ENCODE assay signal across 8 cellular contexts in genomic region chr10:78664929-78665525, GRCh38.
A peak's percentile ranks its signal among the peaks of the same experiment; 100 is the strongest.
DNase-seq lines count a peak whose midpoint lies in the region; ATAC-seq and TF ChIP-seq lines count a peak whose summit lies in the region.

No MANE protein-coding gene starts in this region.

- peak; percentile 71 for TF ChIP-seq CTCF in CD14-positive monocyte (IDR thresholded peaks at IDR 0.05)
- peak; percentile 71 for TF ChIP-seq CTCF in activated CD8-positive, alpha-beta T cell treated with anti-CD3 and anti-CD28 coated beads for 36 hours (IDR thresholded peaks at IDR 0.05)

- POLR2A ChIA-PET in HEK293T (lab: Yijun Ruan, JAX), result no interaction called here
- POLR2A ChIA-PET in activated CD8-positive, alpha-beta T cell treated with anti-CD3 and anti-CD28 coated beads for 36 hours (lab: Charles Lee), result no interaction called here

- intact Hi-C loops in CD14-positive monocyte (cut with micrococcal nuclease), result loop anchor here in 1 of 2 donors (10.0 kb wide), 1 partner anchor 530 kb away; no protein-coding TSS in a partner anchor
- intact Hi-C loops in activated CD8-positive, alpha-beta T cell treated with anti-CD3 and anti-CD28 coated beads for 36 hours (cut with micrococcal nuclease), result loop anchor here (10.0 kb wide), 1 partner anchor 530 kb away; no protein-coding TSS in a partner anchor

- no peak overlapping the region for H3K4me3 Mint-ChIP-seq in CD14-positive monocyte
- no peak overlapping the region for H3K4me3 Mint-ChIP-seq in activated CD8-positive, alpha-beta T cell treated with anti-CD3 and anti-CD28 coated beads for 36 hours

- no peak for DNase-seq in CD14-positive monocyte (ENCODE audit: low spot score)
- DNase-seq in HEK293T (ENCODE audit: extremely low spot score), result peak; percentile 31
- peak; percentile 60 for DNase-seq in activated CD8-positive, alpha-beta T cell treated with anti-CD3 and anti-CD28 coated beads for 36 hours
- DNase-seq in kidney tubule cell (ENCODE audit: low spot score), result peak; percentile 33
- DNase-seq in activated naive CD4-positive, alpha-beta T cell treated with anti-CD3 and anti-CD28 coated beads, Interleukin-2, amount 50 U/mL, for 72 hours (ENCODE audit: low spot score in 2 of 2), result no peak

- no peak overlapping the region for H3K27ac Mint-ChIP-seq in CD14-positive monocyte
- no peak overlapping the region for H3K27ac Mint-ChIP-seq in activated CD8-positive, alpha-beta T cell treated with anti-CD3 and anti-CD28 coated beads for 36 hours
- H3K27ac Mint-ChIP-seq in activated naive CD4-positive, alpha-beta T cell treated with anti-CD3 and anti-CD28 coated beads, Interleukin-2, amount 50 U/mL, for 72 hours, result no peak overlapping the region

- H3K36me3 Mint-ChIP-seq in CD14-positive monocyte, result no peaks in the 10 kb centered on the region
- no peaks in the 10 kb centered on the region for H3K36me3 Mint-ChIP-seq in activated CD8-positive, alpha-beta T cell treated with anti-CD3 and anti-CD28 coated beads for 36 hours (ENCODE audit: low read depth)
- H3K36me3 Mint-ChIP-seq in activated naive CD4-positive, alpha-beta T cell treated with anti-CD3 and anti-CD28 coated beads, Interleukin-2, amount 50 U/mL, for 72 hours, result peaks cover 19 to 22% of the 10 kb centered on the region in 2 donors

- H3K9me3 Mint-ChIP-seq in CD14-positive monocyte, result peaks cover 5 to 26% (median 14%) of the 10 kb centered on the region in 7 donors
- peaks cover 9% of the 10 kb centered on the region for H3K9me3 Mint-ChIP-seq in activated CD8-positive, alpha-beta T cell treated with anti-CD3 and anti-CD28 coated beads for 36 hours
- H3K9me3 Mint-ChIP-seq in activated naive CD4-positive, alpha-beta T cell treated with anti-CD3 and anti-CD28 coated beads, Interleukin-2, amount 50 U/mL, for 72 hours, result peaks cover 6 to 27% of the 10 kb centered on the region in 2 donors

- CTCF ChIA-PET in HEK293T (lab: Yijun Ruan, JAX), result no interaction called here
- CTCF ChIA-PET in activated CD8-positive, alpha-beta T cell treated with anti-CD3 and anti-CD28 coated beads for 36 hours (lab: Charles Lee), result interaction anchor here (0.7 to 4.1 kb wide), 17 partner anchors 9 to 530 kb away, joined by 3 to 26 read pairs (median 3); no protein-coding TSS in a partner anchor

- ATAC-seq in activated CD8-positive, alpha-beta T cell treated with anti-CD3 and anti-CD28 coated beads for 36 hours, result peak; percentile 67
- ATAC-seq in HG02759 (IDR thresholded peaks at IDR 0.05; ENCODE audit: unreplicated experiment) (no peak), GM19467 (IDR thresholded peaks at IDR 0.05; ENCODE audit: unreplicated experiment) (no peak), HG03571 (IDR thresholded peaks at IDR 0.05; ENCODE audit: unreplicated experiment) (no peak)
- no peak for ATAC-seq in activated naive CD4-positive, alpha-beta T cell treated with anti-CD3 and anti-CD28 coated beads, Interleukin-2, amount 50 U/mL, for 72 hours

- peaks cover 2 to 11% (median 5%) of the 10 kb centered on the region in 3 donors for H3K27me3 Mint-ChIP-seq in CD14-positive monocyte (ENCODE audit: low read depth in 3 of 3)
- peaks cover 32% of the 10 kb centered on the region for H3K27me3 Mint-ChIP-seq in activated CD8-positive, alpha-beta T cell treated with anti-CD3 and anti-CD28 coated beads for 36 hours

- H3K4me1 Mint-ChIP-seq in CD14-positive monocyte, result no peaks in the 10 kb centered on the region
- no peaks in the 10 kb centered on the region for H3K4me1 Mint-ChIP-seq in activated CD8-positive, alpha-beta T cell treated with anti-CD3 and anti-CD28 coated beads for 36 hours (ENCODE audit: low read depth)

TF ChIP-seq in HEK293T, 16 proteins besides CTCF, POLR2A, EP300 and RAD21:
- no peak for TF ChIP-seq LEF1 (IDR thresholded peaks at IDR 0.05; ENCODE audit: borderline replicate concordance)
- no peak for TF ChIP-seq CTBP1 (IDR thresholded peaks at IDR 0.05; ENCODE audit: borderline replicate concordance)
- no peak for TF ChIP-seq ARNT (IDR thresholded peaks at IDR 0.05)
- no peak for TF ChIP-seq TARDBP (IDR thresholded peaks at IDR 0.05)
- no peak for TF ChIP-seq NFRKB (IDR thresholded peaks at IDR 0.05)
- TF ChIP-seq FOXA1 (IDR thresholded peaks at IDR 0.05), result no peak

Comparison
In these comparisons a context has a peak if more than half of its experiments do, and no peak if none do; other contexts are left out.
1. DNase-seq: peak in HEK293T (single experiment), activated CD8-positive, alpha-beta T cell treated with anti-CD3 and anti-CD28 coated beads for 36 hours (single experiment) and kidney tubule cell (single experiment); none in CD14-positive monocyte (single experiment) and activated naive CD4-positive, alpha-beta T cell treated with anti-CD3 and anti-CD28 coated beads, Interleukin-2, amount 50 U/mL, for 72 hours (0 of 2).